ENCODE assay signal across 8 cellular contexts in genomic region chr1:1511533-1512285, GRCh38. TPM values are rescaled to one million over a fixed set of nuclear protein-coding genes. Genes with fewer than 3 reads are reported as not detected.
A peak's percentile ranks its signal among the peaks of the same experiment; 100 is the strongest.
DNase-seq lines count a peak whose midpoint lies in the region; ATAC-seq and TF ChIP-seq lines count a peak whose summit lies in the region.

ATAD3A (plus strand) TSS chr1:1512162; CDS start chr1:1512269, 107 bp downstream.

- DNase-seq in NCI-H187 treated with DMSO at 0.1 percent for 48 hours (lab: John Stamatoyannopoulos, UW) = peak; percentile 69
- peak; percentile 90 to 98 (median 94) for DNase-seq in T-helper 2 cell
- peak; percentile 82 to 99 (median 96) for DNase-seq in amygdala (lab: John Stamatoyannopoulos, UW)
- DNase-seq in left ventricle myocardium inferior = peak; percentile 99
- peak; percentile 98 for DNase-seq in prostate gland (ENCODE audit: low spot score)
- DNase-seq in ureter (ENCODE audit: low spot score) = peak; percentile 97

- WGBS in prostate gland = 0% methylated on average over 14 of the region's 99 CpGs

- H3K27me3 ChIP-seq in left ventricle myocardium inferior (ENCODE audit: low read depth) (no peaks in the 10 kb centered on the region), prostate gland (replicated peaks; ENCODE audit: insufficient read depth) (no peaks in the 10 kb centered on the region)

- intact Hi-C loops in left ventricle myocardium inferior (cut with micrococcal nuclease) (no loop called here), prostate gland (cut with DNase I) (no loop called here)

- H3K4me3 ChIP-seq in left ventricle myocardium inferior = peak within 1 kb of the TSS; percentile 86
- H3K4me3 ChIP-seq in prostate gland = peak within 1 kb of the TSS; percentile 71 to 91

- TF ChIP-seq POLR2A in GM18505 (IDR thresholded peaks at IDR 0.05; ENCODE audit: borderline replicate concordance, extremely low read depth, insufficient read depth, insufficient read length) = peak; percentile 68
- TF ChIP-seq POLR2A in prostate gland (IDR thresholded peaks at IDR 0.05) = peak; percentile 64

- ATAC-seq in GM18505 (IDR thresholded peaks at IDR 0.05; ENCODE audit: unreplicated experiment) (peak; percentile 83), HG02970 (IDR thresholded peaks at IDR 0.05; ENCODE audit: low FRiP score, unreplicated experiment) (peak; percentile 90)

- no peak for TF ChIP-seq CTCF in left ventricle myocardium inferior (IDR thresholded peaks at IDR 0.05; ENCODE audit: borderline replicate concordance)
- peak in 2 of 4 experiments; percentile 26 to 28 for TF ChIP-seq CTCF in prostate gland (IDR thresholded peaks at IDR 0.05)

- no peaks in the 10 kb centered on the region for H3K9me3 ChIP-seq in left ventricle myocardium inferior (replicated peaks)
- H3K9me3 ChIP-seq in prostate gland = no peaks in the 10 kb centered on the region

- peak within 1 kb of the TSS; percentile 95 for H3K27ac ChIP-seq in left ventricle myocardium inferior (replicated peaks)
- H3K27ac ChIP-seq in prostate gland = peak within 1 kb of the TSS; percentile 88 to 90

- H3K36me3 ChIP-seq in left ventricle myocardium inferior (peaks cover 5% of the 10 kb centered on the region), prostate gland (no peaks in the 10 kb centered on the region)

- H3K4me1 ChIP-seq in left ventricle myocardium inferior = peaks cover 25% of the 10 kb centered on the region
- peaks cover 3% of the 10 kb centered on the region for H3K4me1 ChIP-seq in prostate gland (replicated peaks)

RNA-seq across cellular contexts. Expression of gene ATAD3A, which starts in this region (rescaled TPM):
- total RNA-seq in left ventricle myocardium inferior = 19.4 TPM
- 10 to 100 TPM; 30.0 to 32.8 TPM for total RNA-seq in prostate gland
- 26.3 TPM for total RNA-seq in ureter

Comparison
In these comparisons a context has a peak if more than half of its experiments do, and no peak if none do; other contexts are left out.
1. Peak in every context shown above with its lines: DNase-seq, ATAC-seq, H3K4me3 ChIP-seq and H3K27ac ChIP-seq.